In genomic region chr12:79223210-79223609, GRCh38 we compare ENCODE assay signal across 21 cellular contexts.
"Had no signal": no experiment of that assay in that cellular context is flagged by ENCODE, and none has a peak within 500 bp of the region (broad histone marks: within the 10 kb centered on the region; RNA-seq: fewer than 3 reads in every experiment).

No MANE protein-coding gene starts in this region.

- H3K4me3 ChIP-seq: K562 had no signal

- DNase-seq: MV-4-11, NCI-H1048, NCI-H1105, NCI-H1417, NCI-H1436 treated with DMSO at 0.1 percent for 48 hours, NCI-H1694, NCI-H187 treated with DMSO at 0.1 percent for 48 hours, NCI-H2081, NCI-H2107, NCI-H2227 treated with DMSO at 0.1 percent for 48 hours, NCI-H524, NCI-H526 treated with DMSO at 0.1 percent for 48 hours, NCI-H748 treated with DMSO at 0.1 percent for 48 hours, RPMI8226, SHP77, SK-N-SH, SW 1271, T-cell had no signal

- ATAC-seq: K562, T-cell had no signal

- H3K27ac ChIP-seq: HL-60, KMS-11 had no signal

- H3K9ac ChIP-seq: KMS-11, SK-N-SH had no signal

- H3K4me2 ChIP-seq: KMS-11, SK-N-SH had no signal
